In the genomic region with DNA sequence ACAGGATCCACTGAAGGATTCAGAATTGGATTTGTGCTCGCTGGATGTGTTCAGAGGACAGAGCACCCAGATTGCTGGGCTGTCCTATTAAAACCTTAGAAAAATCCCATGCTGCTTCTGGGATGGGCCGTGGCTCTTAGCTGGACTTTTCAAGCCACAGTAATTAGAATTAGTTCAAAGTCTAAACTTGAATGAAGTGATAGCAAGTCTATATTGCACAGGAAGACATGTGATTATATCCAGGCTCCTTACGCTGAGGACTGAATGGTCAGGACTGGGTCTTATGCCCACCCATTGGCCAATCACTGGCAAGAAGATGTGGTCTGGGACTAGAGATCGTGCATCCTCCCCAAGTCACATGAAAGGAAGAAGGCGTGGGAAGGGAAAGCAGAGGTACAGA, we compare ENCODE assay signal across 9 cellular contexts.
"Had no signal": no experiment of that assay in that cellular context is flagged by ENCODE, and none has a peak within 500 bp of the region (broad histone marks: within the 10 kb centered on the region; RNA-seq: fewer than 3 reads in every experiment).

No MANE protein-coding gene starts in this region.

- DNase-seq: GM23248, GOT3, H7, HFFc6 had no signal

- H3K4me3 Mint-ChIP-seq: HFFc6, IgD-negative memory B cell had no signal

- H3K9me3 Mint-ChIP-seq: HFFc6 had no signal

- H3K27ac ChIP-seq: GM23248, HL-60 had no signal

- H3K4me3 ChIP-seq: GM23248, HAP-1 had no signal

- H3K9me3 ChIP-seq: HAP-1 had no signal

- H3K4me1 ChIP-seq: HAP-1 had no signal

- ATAC-seq: HCT116, HepG2 had no signal

- H2AFZ ChIP-seq: GM23248 had no signal

- H3K27ac Mint-ChIP-seq: HFFc6, IgD-negative memory B cell had no signal

- H3K27me3 Mint-ChIP-seq: IgD-negative memory B cell had no signal

- H3K36me3 ChIP-seq: HAP-1 had no signal

- H3K36me3 Mint-ChIP-seq: IgD-negative memory B cell had no signal
